In genomic region chr14:21204167-21205025, GRCh38 we compare ENCODE assay signal across 2 cellular contexts.
TF ChIP-seq lines count a peak whose summit lies in the region.

No MANE protein-coding gene starts in this region.

TF ChIP-seq in SK-N-SH treated with all-trans-retinoic acid at 6 μM for 48 hours, 23 proteins besides CTCF, POLR2A, EP300 and RAD21 (continued from another document):
- TF ChIP-seq CSRNP3 (CRISPR knock-in tag; IDR thresholded peaks at IDR 0.05) (no peak), ZNF565 (CRISPR knock-in tag; conservative IDR thresholded peaks at IDR 0.05; ENCODE audit: low read depth) (no peak), BACH2 (CRISPR knock-in tag; IDR thresholded peaks at IDR 0.05; ENCODE audit: borderline replicate concordance) (no peak), RARB (CRISPR knock-in tag; IDR thresholded peaks at IDR 0.05) (no peak), POU6F1 (CRISPR knock-in tag; IDR thresholded peaks at IDR 0.05; ENCODE audit: borderline replicate concordance, low read depth) (no peak), ZNF8 (CRISPR knock-in tag; IDR thresholded peaks at IDR 0.05) (no peak), ARNTL (CRISPR knock-in tag; IDR thresholded peaks at IDR 0.05; ENCODE audit: borderline replicate concordance, low read depth) (no peak), GLIS3 (CRISPR knock-in tag; IDR thresholded peaks at IDR 0.05) (no peak), TCF4 (CRISPR knock-in tag; IDR thresholded peaks at IDR 0.05; ENCODE audit: borderline replicate concordance) (no peak)
- TF ChIP-seq, protein P1, sequence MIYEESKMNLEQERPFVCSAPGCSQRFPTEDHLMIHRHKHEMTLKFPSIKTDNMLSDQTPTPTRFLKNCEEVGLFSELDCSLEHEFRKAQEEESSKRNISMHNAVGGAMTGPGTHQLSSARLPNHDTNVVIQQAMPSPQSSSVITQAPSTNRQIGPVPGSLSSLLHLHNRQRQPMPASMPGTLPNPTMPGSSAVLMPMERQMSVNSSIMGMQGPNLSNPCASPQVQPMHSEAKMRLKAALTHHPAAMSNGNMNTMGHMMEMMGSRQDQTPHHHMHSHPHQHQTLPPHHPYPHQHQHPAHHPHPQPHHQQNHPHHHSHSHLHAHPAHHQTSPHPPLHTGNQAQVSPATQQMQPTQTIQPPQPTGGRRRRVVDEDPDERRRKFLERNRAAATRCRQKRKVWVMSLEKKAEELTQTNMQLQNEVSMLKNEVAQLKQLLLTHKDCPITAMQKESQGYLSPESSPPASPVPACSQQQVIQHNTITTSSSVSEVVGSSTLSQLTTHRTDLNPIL (CRISPR knock-in tag; IDR thresholded peaks at IDR 0.05; ENCODE audit: low read depth): no peak

TF ChIP-seq in GM12878, 131 proteins besides CTCF, POLR2A, EP300 and RAD21 (continued from another document):
- TF ChIP-seq, protein P2, sequence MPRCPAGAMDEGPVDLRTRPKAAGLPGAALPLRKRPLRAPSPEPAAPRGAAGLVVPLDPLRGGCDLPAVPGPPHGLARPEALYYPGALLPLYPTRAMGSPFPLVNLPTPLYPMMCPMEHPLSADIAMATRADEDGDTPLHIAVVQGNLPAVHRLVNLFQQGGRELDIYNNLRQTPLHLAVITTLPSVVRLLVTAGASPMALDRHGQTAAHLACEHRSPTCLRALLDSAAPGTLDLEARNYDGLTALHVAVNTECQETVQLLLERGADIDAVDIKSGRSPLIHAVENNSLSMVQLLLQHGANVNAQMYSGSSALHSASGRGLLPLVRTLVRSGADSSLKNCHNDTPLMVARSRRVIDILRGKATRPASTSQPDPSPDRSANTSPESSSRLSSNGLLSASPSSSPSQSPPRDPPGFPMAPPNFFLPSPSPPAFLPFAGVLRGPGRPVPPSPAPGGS (IDR thresholded peaks at IDR 0.05; ENCODE audit: borderline replicate concordance, insufficient read depth, low read depth, low read length, poor library complexity, severe bottlenecking): peak; percentile 60
- TF ChIP-seq SIX5 (IDR thresholded peaks at IDR 0.05; ENCODE audit: low read depth, low read length, severe bottlenecking) (no peak), POLR2AphosphoS2 (IDR thresholded peaks at IDR 0.05; ENCODE audit: low read depth, low read length) (peak; percentile 15; the same call in 1 of the 2 replicates), SPI1 (IDR thresholded peaks at IDR 0.05; ENCODE audit: borderline replicate concordance, insufficient read depth, low read depth, low read length) (no peak), FOXM1 (IDR thresholded peaks at IDR 0.05; ENCODE audit: low read depth, low read length) (0 out of 2 replicates have a peak, but pooled peaks have one; percentile 17), ETV6 (conservative IDR thresholded peaks at IDR 0.05 in 1 of 2, IDR thresholded peaks at IDR 0.05 in 1 of 2; ENCODE audit: borderline replicate concordance in 1 of 2, low read depth in 1 of 2) (no peak), NFYA (IDR thresholded peaks at IDR 0.05; ENCODE audit: borderline replicate concordance, low read depth, low read length) (no peak), PML (IDR thresholded peaks at IDR 0.05; ENCODE audit: low read length) (peak; percentile 31; the same call in 1 of the 2 replicates), SUPT20H (IDR thresholded peaks at IDR 0.05; ENCODE audit: borderline replicate concordance, control insufficient read depth, low read depth, low read length) (no peak), MAX (IDR thresholded peaks at IDR 0.05; ENCODE audit: low read depth, low read length) (no peak), SMAD5 (IDR thresholded peaks at IDR 0.05; ENCODE audit: low read depth) (peak; percentile 18; the same call in 1 of the 2 replicates), ZBTB11 (CRISPR knock-in tag; IDR thresholded peaks at IDR 0.05) (no peak), CBX3 (IDR thresholded peaks at IDR 0.05; ENCODE audit: borderline replicate concordance, low read depth) (no peak), TCF12 (IDR thresholded peaks at IDR 0.05; ENCODE audit: low read depth, low read length) (no peak), KDM1A (IDR thresholded peaks at IDR 0.05; ENCODE audit: borderline replicate concordance) (no peak)
- TF ChIP-seq, protein P3, sequence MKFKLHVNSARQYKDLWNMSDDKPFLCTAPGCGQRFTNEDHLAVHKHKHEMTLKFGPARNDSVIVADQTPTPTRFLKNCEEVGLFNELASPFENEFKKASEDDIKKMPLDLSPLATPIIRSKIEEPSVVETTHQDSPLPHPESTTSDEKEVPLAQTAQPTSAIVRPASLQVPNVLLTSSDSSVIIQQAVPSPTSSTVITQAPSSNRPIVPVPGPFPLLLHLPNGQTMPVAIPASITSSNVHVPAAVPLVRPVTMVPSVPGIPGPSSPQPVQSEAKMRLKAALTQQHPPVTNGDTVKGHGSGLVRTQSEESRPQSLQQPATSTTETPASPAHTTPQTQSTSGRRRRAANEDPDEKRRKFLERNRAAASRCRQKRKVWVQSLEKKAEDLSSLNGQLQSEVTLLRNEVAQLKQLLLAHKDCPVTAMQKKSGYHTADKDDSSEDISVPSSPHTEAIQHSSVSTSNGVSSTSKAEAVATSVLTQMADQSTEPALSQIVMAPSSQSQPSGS (IDR thresholded peaks at IDR 0.05; ENCODE audit: low read length): 0 out of 2 replicates have a peak, but pooled peaks have one; percentile 16
- TF ChIP-seq, protein P4, sequence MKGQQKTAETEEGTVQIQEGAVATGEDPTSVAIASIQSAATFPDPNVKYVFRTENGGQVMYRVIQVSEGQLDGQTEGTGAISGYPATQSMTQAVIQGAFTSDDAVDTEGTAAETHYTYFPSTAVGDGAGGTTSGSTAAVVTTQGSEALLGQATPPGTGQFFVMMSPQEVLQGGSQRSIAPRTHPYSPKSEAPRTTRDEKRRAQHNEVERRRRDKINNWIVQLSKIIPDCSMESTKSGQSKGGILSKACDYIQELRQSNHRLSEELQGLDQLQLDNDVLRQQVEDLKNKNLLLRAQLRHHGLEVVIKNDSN (IDR thresholded peaks at IDR 0.05; ENCODE audit: borderline replicate concordance, extremely low read length, insufficient read depth, low read depth, low read length): no peak
